In the genomic region with DNA sequence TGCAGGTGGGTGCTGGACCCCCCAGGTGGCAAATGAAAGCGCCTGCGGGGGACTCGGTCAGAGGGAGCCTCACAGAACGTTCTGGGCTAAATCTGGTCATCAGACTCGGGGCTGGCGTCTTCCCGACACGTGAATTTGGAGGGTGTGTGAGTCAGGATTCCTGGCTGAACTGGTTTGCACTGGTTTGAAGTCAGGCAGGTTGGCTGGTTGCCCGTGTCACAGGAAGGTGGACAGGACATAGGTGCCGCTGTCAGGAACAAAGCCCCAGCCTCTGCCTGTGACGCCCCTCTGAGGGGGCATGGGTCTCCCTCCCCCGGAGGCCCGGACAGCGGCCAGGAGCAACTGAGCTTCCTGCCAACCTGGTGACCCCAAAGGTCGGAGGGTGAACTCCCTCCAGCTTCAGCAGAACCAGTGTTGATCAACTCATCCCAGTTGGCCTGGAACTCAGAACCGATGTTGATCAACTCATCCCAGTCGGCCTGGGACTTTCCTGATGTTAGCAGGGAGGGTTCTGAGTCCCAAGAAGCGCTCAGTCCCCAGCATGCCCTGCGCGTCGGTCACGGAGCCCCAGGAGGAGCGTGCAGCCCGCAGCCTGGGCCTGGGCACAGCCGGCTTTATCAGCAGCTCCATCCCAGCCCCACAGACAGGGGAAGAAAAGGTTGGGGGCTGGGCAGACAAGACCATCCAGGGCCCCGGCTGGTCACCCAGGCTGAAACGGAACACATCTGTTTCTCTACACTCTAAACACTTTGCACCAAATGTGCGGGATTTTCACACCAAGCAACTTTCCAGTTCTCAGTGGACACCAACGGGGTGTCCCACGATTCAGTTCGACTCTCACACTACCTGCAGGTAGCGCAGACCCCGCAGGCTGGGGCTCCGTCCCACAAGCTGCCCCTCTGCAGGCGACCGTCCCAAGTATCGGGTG, we compare ENCODE assay signal across 10 cellular contexts. TPM values are rescaled to one million over a fixed set of nuclear protein-coding genes. Genes with fewer than 3 reads are reported as not detected.
A peak's percentile ranks its signal among the peaks of the same experiment; 100 is the strongest.
DNase-seq lines count a peak whose midpoint lies in the region; ATAC-seq and TF ChIP-seq lines count a peak whose summit lies in the region.
"Had no signal": no experiment of that assay in that cellular context is flagged by ENCODE, and none has a peak within 500 bp of the region (broad histone marks: within the 10 kb centered on the region; RNA-seq: fewer than 3 reads in every experiment).

No MANE protein-coding gene starts in this region.

- H3K9ac ChIP-seq in smooth muscle cell (ENCODE audit: low read depth), result no peak overlapping the region
- H3K9ac ChIP-seq: BLaER1 had no signal

- no peak overlapping the region for H3K27ac ChIP-seq in right atrium auricular region
- H3K27ac ChIP-seq in coronary artery, result no peak overlapping the region
- H3K27ac ChIP-seq in uterus, result no peak overlapping the region
- H3K27ac ChIP-seq in smooth muscle cell (ENCODE audit: low read depth), result no peak overlapping the region
- H3K27ac ChIP-seq: BLaER1 had no signal

- no peaks in the 10 kb centered on the region for H4K20me1 ChIP-seq in smooth muscle cell (ENCODE audit: low read depth)
- H4K20me1 ChIP-seq: BLaER1 had no signal

- peak; percentile 68 for DNase-seq in Right ventricle myocardium inferior (ENCODE audit: missing footprints)
- no peak for DNase-seq in right atrium auricular region (ENCODE audit: low spot score)
- peak; percentile 67 for DNase-seq in coronary artery (ENCODE audit: low spot score)
- peak; percentile 75 for DNase-seq in mucosa of gallbladder (ENCODE audit: low spot score)
- DNase-seq in uterus, result peak; percentile 28 to 30
- no peak for DNase-seq in smooth muscle cell (lab: John Stamatoyannopoulos, UW; ENCODE audit: unreplicated experiment)
- no peak for DNase-seq in cortex of kidney (lab: John Stamatoyannopoulos, UW)
- DNase-seq: NCI-H446 treated with DMSO at 0.1 percent for 48 hours had no signal

- no peak for ATAC-seq in Right ventricle myocardium inferior
- no peak for ATAC-seq in GM18870 (IDR thresholded peaks at IDR 0.05; ENCODE audit: unreplicated experiment)

- no peaks in the 10 kb centered on the region for H3K79me2 ChIP-seq in smooth muscle cell (ENCODE audit: low read depth)

- H3K4me2 ChIP-seq in smooth muscle cell, result no peak overlapping the region
- H3K4me2 ChIP-seq: BLaER1 had no signal

- H3F3A ChIP-seq in smooth muscle cell (ENCODE audit: low read depth), result no peaks in the 10 kb centered on the region

- H2AFZ ChIP-seq in smooth muscle cell (ENCODE audit: low read depth), result no peak overlapping the region

- no peaks in the 10 kb centered on the region for H3K9me3 ChIP-seq in right atrium auricular region
- no peaks in the 10 kb centered on the region for H3K9me3 ChIP-seq in uterus
- no peaks in the 10 kb centered on the region for H3K9me3 ChIP-seq in smooth muscle cell (replicated peaks; ENCODE audit: low read depth)
- H3K9me3 ChIP-seq: BLaER1 had no signal

- intact Hi-C loops in Right ventricle myocardium inferior (cut with DNase I) (no loop called here), uterus (cut with DNase I; ENCODE audit: low total_unique reads) (no loop called here)

- H3K36me3 ChIP-seq in right atrium auricular region (no peaks in the 10 kb centered on the region), uterus (no peaks in the 10 kb centered on the region), smooth muscle cell (ENCODE audit: low read depth) (no peaks in the 10 kb centered on the region)
- H3K36me3 ChIP-seq: BLaER1 had no signal

- H3K4me1 ChIP-seq in right atrium auricular region (no peaks in the 10 kb centered on the region), uterus (no peaks in the 10 kb centered on the region), smooth muscle cell (ENCODE audit: low read depth) (no peaks in the 10 kb centered on the region)

- TF ChIP-seq POLR2A in uterus (IDR thresholded peaks at IDR 0.05), result no peak

- no peak overlapping the region for H3K4me3 ChIP-seq in right atrium auricular region
- H3K4me3 ChIP-seq in coronary artery, result no peak overlapping the region
- no peak overlapping the region for H3K4me3 ChIP-seq in uterus
- no peak overlapping the region for H3K4me3 ChIP-seq in smooth muscle cell
- H3K4me3 ChIP-seq: BLaER1 had no signal

- 91% methylated on average over 37 of the region's 37 CpGs for WGBS in smooth muscle cell (ENCODE audit: low lambda C conversion rate)

- TF ChIP-seq CTCF in right atrium auricular region (IDR thresholded peaks at IDR 0.05) (no peak), coronary artery (IDR thresholded peaks at IDR 0.05) (no peak), uterus (IDR thresholded peaks at IDR 0.05) (no peak), smooth muscle cell (IDR thresholded peaks at IDR 0.05; ENCODE audit: borderline replicate concordance, insufficient read depth, poor library complexity, severe bottlenecking) (no peak)

- H3K27me3 ChIP-seq in right atrium auricular region, result no peaks in the 10 kb centered on the region
- no peaks in the 10 kb centered on the region for H3K27me3 ChIP-seq in uterus
- H3K27me3 ChIP-seq in smooth muscle cell (ENCODE audit: low read depth), result no peaks in the 10 kb centered on the region
- H3K27me3 ChIP-seq: BLaER1 had no signal

RNA-seq across cellular contexts. Expression of gene METRNL, which starts 14.4 kb away (rescaled TPM):
- total RNA-seq in Right ventricle myocardium inferior, result 70.1 TPM
- 100 to 1,000 TPM in 1 of 2 donors, 10 to 100 TPM in 1; 62.9 to 104 TPM for total RNA-seq in right atrium auricular region
- total RNA-seq in mucosa of gallbladder, result 45.8 TPM
- total RNA-seq in uterus, result 10 to 100 TPM; 25.0 to 44.4 (median 35.8) TPM
- 48.3 and 55.6 TPM in 2 replicates for total RNA-seq in smooth muscle cell
- polyA plus RNA-seq in smooth muscle cell, result 98.1 and 101 TPM in 2 replicates

Comparison
In these comparisons a context has a peak if more than half of its experiments do, and no peak if none do; other contexts are left out.
1. DNase-seq: peak in Right ventricle myocardium inferior (single experiment), coronary artery (single experiment), mucosa of gallbladder (single experiment) and uterus (2 of 2); none in right atrium auricular region (single experiment), smooth muscle cell (single experiment) and cortex of kidney (single experiment).